In genomic region chr20:36237477-36237876, GRCh38 we compare ENCODE assay signal across 9 cellular contexts. TPM values are rescaled to one million over a fixed set of nuclear protein-coding genes. Genes with fewer than 3 reads are reported as not detected.
A peak's percentile ranks its signal among the peaks of the same experiment; 100 is the strongest.
DNase-seq lines count a peak whose midpoint lies in the region.
"Had no signal": no experiment of that assay in that cellular context is flagged by ENCODE, and none has a peak within 500 bp of the region (broad histone marks: within the 10 kb centered on the region; RNA-seq: fewer than 3 reads in every experiment).

No MANE protein-coding gene starts in this region.

- H3K9ac ChIP-seq in subcutaneous abdominal adipose tissue (ENCODE audit: low read length in 5 of 5): peak overlapping the region; percentile 92 to 100 (median 100)

- no peaks in the 10 kb centered on the region for H3K9me3 ChIP-seq in subcutaneous abdominal adipose tissue (ENCODE audit: control insufficient read depth in 5 of 5, low read length in 5 of 5)

- peak overlapping the region; percentile 81 to 95 (median 94) for H3K4me3 ChIP-seq in subcutaneous abdominal adipose tissue (ENCODE audit: low read depth in 1 of 5, low read length in 5 of 5)

- peaks cover 28% of the 10 kb centered on the region for H3K4me1 Mint-ChIP-seq in activated CD4-positive, alpha-beta T cell treated with anti-CD3 and anti-CD28 coated beads, Interleukin-2, amount 10 ng/mL, durations not matched to agents 7 days and 5 days
- peaks cover 22% of the 10 kb centered on the region for H3K4me1 Mint-ChIP-seq in activated T-helper 2 cell treated with anti-CD3 and anti-CD28 coated beads, Interferon-gamma antibody, Interleukin-2, Interleukin-4, amounts not matched to agents 10 μg/mL and 5 μg/mL and 100 μg/mL, durations not matched to agents 14 hours and 24 hours and 36 hours (ENCODE audit: low read depth)
- peaks cover 40 to 54% of the 10 kb centered on the region in 2 donors for H3K4me1 Mint-ChIP-seq in immature natural killer cell

- peaks cover 3 to 24% (median 23%) of the 10 kb centered on the region in 5 donors for H3K36me3 ChIP-seq in subcutaneous abdominal adipose tissue (ENCODE audit: control insufficient read depth in 5 of 5, insufficient read depth in 5 of 5, low read length in 5 of 5)

- no peaks in the 10 kb centered on the region for H3K27me3 ChIP-seq in subcutaneous abdominal adipose tissue (ENCODE audit: control insufficient read depth in 5 of 5, insufficient read depth in 4 of 5, low read length in 5 of 5)

- POLR2A ChIA-PET in activated CD4-positive, alpha-beta T cell treated with anti-CD3 and anti-CD28 coated beads, Interleukin-2, amount 10 ng/mL, durations not matched to agents 7 days and 5 days (lab: Charles Lee): no interaction called here

- intact Hi-C loops in activated T-helper 2 cell treated with anti-CD3 and anti-CD28 coated beads, Interferon-gamma antibody, Interleukin-2, Interleukin-4, amounts not matched to agents 10 μg/mL and 5 μg/mL and 100 μg/mL, durations not matched to agents 14 hours and 24 hours and 36 hours (cut with micrococcal nuclease): no loop called here

- peak overlapping the region; percentile 88 for H3K4me3 Mint-ChIP-seq in activated CD4-positive, alpha-beta T cell treated with anti-CD3 and anti-CD28 coated beads, Interleukin-2, amount 10 ng/mL, durations not matched to agents 7 days and 5 days
- H3K4me3 Mint-ChIP-seq in activated T-helper 2 cell treated with anti-CD3 and anti-CD28 coated beads, Interferon-gamma antibody, Interleukin-2, Interleukin-4, amounts not matched to agents 10 μg/mL and 5 μg/mL and 100 μg/mL, durations not matched to agents 14 hours and 24 hours and 36 hours (ENCODE audit: low read depth): peak overlapping the region; percentile 82
- H3K4me3 Mint-ChIP-seq in immature natural killer cell: peak overlapping the region; percentile 91 to 98 (median 97)

- H3K27ac Mint-ChIP-seq in activated CD4-positive, alpha-beta T cell treated with anti-CD3 and anti-CD28 coated beads, Interleukin-2, amount 10 ng/mL, durations not matched to agents 7 days and 5 days: peak overlapping the region; percentile 93
- H3K27ac Mint-ChIP-seq in activated T-helper 2 cell treated with anti-CD3 and anti-CD28 coated beads, Interferon-gamma antibody, Interleukin-2, Interleukin-4, amounts not matched to agents 10 μg/mL and 5 μg/mL and 100 μg/mL, durations not matched to agents 14 hours and 24 hours and 36 hours: peak overlapping the region; percentile 86
- peak overlapping the region in 5 of 6 donors; percentile 78 to 94 (median 93) for H3K27ac Mint-ChIP-seq in immature natural killer cell

- H3K27ac ChIP-seq in subcutaneous abdominal adipose tissue (ENCODE audit: low read depth, low read length): no peak overlapping the region

- H3K36me3 Mint-ChIP-seq in activated CD4-positive, alpha-beta T cell treated with anti-CD3 and anti-CD28 coated beads, Interleukin-2, amount 10 ng/mL, durations not matched to agents 7 days and 5 days (ENCODE audit: low read depth): peaks cover 22% of the 10 kb centered on the region
- H3K36me3 Mint-ChIP-seq in activated T-helper 2 cell treated with anti-CD3 and anti-CD28 coated beads, Interferon-gamma antibody, Interleukin-2, Interleukin-4, amounts not matched to agents 10 μg/mL and 5 μg/mL and 100 μg/mL, durations not matched to agents 14 hours and 24 hours and 36 hours (ENCODE audit: low read depth): peaks cover 39% of the 10 kb centered on the region
- peaks cover 0 to 2% (median 0%) of the 10 kb centered on the region in 3 donors for H3K36me3 Mint-ChIP-seq in immature natural killer cell

- peaks cover 4 to 24% (median 22%) of the 10 kb centered on the region in 5 donors for H3K4me1 ChIP-seq in subcutaneous abdominal adipose tissue (ENCODE audit: control insufficient read depth in 5 of 5, insufficient read depth in 5 of 5, low read length in 5 of 5)

- CTCF ChIA-PET in activated CD4-positive, alpha-beta T cell treated with anti-CD3 and anti-CD28 coated beads, Interleukin-2, amount 10 ng/mL, durations not matched to agents 7 days and 5 days (lab: Charles Lee): interaction anchor here (0.9 to 1.3 kb wide), 2 partner anchors 9 to 35 kb away, joined by 3 to 4 read pairs; no protein-coding TSS in a partner anchor

- H3K9me3 Mint-ChIP-seq in activated CD4-positive, alpha-beta T cell treated with anti-CD3 and anti-CD28 coated beads, Interleukin-2, amount 10 ng/mL, durations not matched to agents 7 days and 5 days: no peaks in the 10 kb centered on the region
- H3K9me3 Mint-ChIP-seq in activated T-helper 2 cell treated with anti-CD3 and anti-CD28 coated beads, Interferon-gamma antibody, Interleukin-2, Interleukin-4, amounts not matched to agents 10 μg/mL and 5 μg/mL and 100 μg/mL, durations not matched to agents 14 hours and 24 hours and 36 hours: no peaks in the 10 kb centered on the region
- no peaks in the 10 kb centered on the region for H3K9me3 Mint-ChIP-seq in immature natural killer cell

- no peak for DNase-seq in activated CD4-positive, alpha-beta T cell treated with anti-CD3 and anti-CD28 coated beads, Interleukin-2, amount 10 ng/mL, durations not matched to agents 7 days and 5 days
- DNase-seq in activated CD4-positive, alpha-beta T cell treated with anti-CD3 and anti-CD28 coated beads, Interleukin-2, amount 50 U/mL, for 4 hours: no peak
- no peak for DNase-seq in activated T-helper 2 cell treated with anti-CD3 and anti-CD28 coated beads, Interferon-gamma antibody, Interleukin-2, Interleukin-4, amounts not matched to agents 10 μg/mL and 5 μg/mL and 100 μg/mL, durations not matched to agents 14 hours and 24 hours and 36 hours (ENCODE audit: low spot score)
- no peak for DNase-seq in immature natural killer cell
- no peak for DNase-seq in NCI-H1930 (lab: John Stamatoyannopoulos, UW)
- no peak for DNase-seq in retina
- no peak for DNase-seq in HT-29 (ENCODE audit: low spot score)
- DNase-seq: COR-L47 had no signal

- no peaks in the 10 kb centered on the region for H3K27me3 Mint-ChIP-seq in activated CD4-positive, alpha-beta T cell treated with anti-CD3 and anti-CD28 coated beads, Interleukin-2, amount 10 ng/mL, durations not matched to agents 7 days and 5 days
- no peaks in the 10 kb centered on the region for H3K27me3 Mint-ChIP-seq in activated T-helper 2 cell treated with anti-CD3 and anti-CD28 coated beads, Interferon-gamma antibody, Interleukin-2, Interleukin-4, amounts not matched to agents 10 μg/mL and 5 μg/mL and 100 μg/mL, durations not matched to agents 14 hours and 24 hours and 36 hours (ENCODE audit: low read depth)
- peaks cover 0 to 7% (median 0%) of the 10 kb centered on the region in 3 donors for H3K27me3 Mint-ChIP-seq in immature natural killer cell (ENCODE audit: low read depth in 3 of 3)

RNA-seq across cellular contexts. Expression of gene AAR2, which starts 1.2 kb away (rescaled TPM):
- total RNA-seq in activated CD4-positive, alpha-beta T cell treated with anti-CD3 and anti-CD28 coated beads, Interleukin-2, amount 10 ng/mL, durations not matched to agents 7 days and 5 days: 10 to 100 TPM; 22.5 to 23.0 TPM
- 27.1 and 28.5 TPM in 2 replicates for total RNA-seq in activated T-helper 2 cell treated with anti-CD3 and anti-CD28 coated beads, Interferon-gamma antibody, Interleukin-2, Interleukin-4, amounts not matched to agents 10 μg/mL and 5 μg/mL and 100 μg/mL, durations not matched to agents 14 hours and 24 hours and 36 hours
- 10 to 100 TPM; 41.5 to 55.9 (median 49.9) TPM for polyA plus RNA-seq in immature natural killer cell
- total RNA-seq in HT-29 (2014; rRNA removed; shearing (Covaris generic)): 57.0 and 61.5 TPM in 2 replicates
